ENCODE assay signal across 8 cellular contexts in the genomic region with DNA sequence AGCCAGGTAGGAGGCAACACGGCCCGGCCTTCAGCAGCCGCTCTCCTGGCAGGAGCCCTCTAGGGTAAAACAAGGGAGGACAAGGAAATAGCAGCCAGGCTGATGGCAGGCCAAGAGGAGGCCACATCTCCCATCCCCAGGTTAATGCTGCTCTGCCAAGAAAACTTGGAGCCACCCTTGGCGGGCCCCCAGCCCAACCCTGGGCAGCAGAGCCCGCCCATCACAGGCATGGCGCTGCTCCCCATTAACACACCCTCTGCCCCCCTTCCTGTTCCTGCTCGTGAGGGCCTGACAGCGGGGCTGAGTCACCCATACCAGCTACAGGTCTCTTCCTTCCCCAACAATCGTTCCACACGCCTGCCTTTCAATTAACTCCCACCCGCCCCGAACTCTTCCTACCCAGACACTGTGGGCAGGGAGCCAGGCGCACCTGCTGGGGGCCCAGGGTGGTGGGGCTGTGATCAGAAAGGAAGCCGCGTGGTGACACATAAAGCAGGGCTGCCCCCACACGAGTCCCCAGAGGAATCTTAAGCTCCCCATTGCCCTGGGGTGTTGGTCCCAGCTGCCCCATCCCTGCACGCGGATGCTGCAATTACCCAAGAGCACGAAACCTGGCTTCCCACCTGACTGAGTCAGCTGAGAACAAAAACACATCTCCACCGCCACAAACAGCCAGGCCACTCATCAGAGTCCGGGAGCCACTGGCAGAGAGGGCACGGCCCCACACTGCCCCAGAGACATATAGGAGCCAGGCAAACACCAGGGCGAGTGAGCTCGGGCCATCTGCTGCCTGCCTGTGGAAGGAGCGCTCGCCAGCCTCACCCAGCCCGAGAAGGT. TPM values are rescaled to one million over a fixed set of nuclear protein-coding genes. Genes with fewer than 3 reads are reported as not detected.
A peak's percentile ranks its signal among the peaks of the same experiment; 100 is the strongest.
DNase-seq lines count a peak whose midpoint lies in the region; ATAC-seq and TF ChIP-seq lines count a peak whose summit lies in the region.

Gene C15orf62, plus strand, starts transcription at position 671 of the 837 bp plus-strand sequence. CDS start 516 bp downstream, outside the sequence.

- no peak for TF ChIP-seq CTCF in GM13977 (IDR thresholded peaks at IDR 0.05; ENCODE audit: extremely low read depth, insufficient read depth, missing control alignments)
- no peak for TF ChIP-seq CTCF in fibroblast of mammary gland (conservative IDR thresholded peaks at IDR 0.05; ENCODE audit: control insufficient read depth, insufficient read depth, low read depth, low read length)

- peak within 1 kb of the TSS in 2 of 3 donors; percentile 16 to 20 for H3K9ac ChIP-seq in skeletal muscle tissue (ENCODE audit: low read depth in 1 of 3, low read length in 3 of 3)

- ATAC-seq in HG02623 (IDR thresholded peaks at IDR 0.05; ENCODE audit: unreplicated experiment) (peak; percentile 31), HG02852 (IDR thresholded peaks at IDR 0.05; ENCODE audit: unreplicated experiment) (no peak)

- peaks cover 10 to 28% (median 13%) of the 10 kb centered on the region in 3 donors for H3K4me1 ChIP-seq in skeletal muscle tissue (ENCODE audit: control insufficient read depth in 3 of 3, insufficient read depth in 3 of 3, low read length in 3 of 3)

- H3K9me3 ChIP-seq in skeletal muscle tissue (ENCODE audit: control insufficient read depth in 3 of 3, low read length in 3 of 3): no peaks in the 10 kb centered on the region

- in situ Hi-C loops in GM13977 (cut with MboI; ENCODE audit: low pct_unique_long_range_greater_than_20kb, low sequenced_read_pairs, unreplicated experiment): no loop called here

- H3K36me3 ChIP-seq in skeletal muscle tissue (ENCODE audit: control insufficient read depth in 3 of 3, insufficient read depth in 3 of 3, low read length in 3 of 3): peaks cover 32 to 45% (median 34%) of the 10 kb centered on the region in 3 donors

- peak; percentile 81 for DNase-seq in GM13977 (ENCODE audit: low spot score)
- DNase-seq in NCI-H446 (lab: John Stamatoyannopoulos, UW): peak; percentile 63 to 87
- DNase-seq in activated T-cell treated with anti-CD3 and anti-CD28 coated beads for 24 hours (ENCODE audit: low read depth): peak; percentile 65
- DNase-seq in fibroblast of mammary gland (ENCODE audit: low read depth): peak; percentile 31
- DNase-seq in OCI-M2 (lab: John Stamatoyannopoulos, UW; ENCODE audit: unreplicated experiment): no peak

- H3K4me3 ChIP-seq in fibroblast of mammary gland (ENCODE audit: control insufficient read depth, low read depth, low read length): no peak within 1 kb of the TSS
- H3K4me3 ChIP-seq in skeletal muscle tissue (ENCODE audit: low read length in 3 of 3): no peak within 1 kb of the TSS

- H3K27me3 ChIP-seq in skeletal muscle tissue (ENCODE audit: control insufficient read depth in 3 of 3, insufficient read depth in 3 of 3, low read length in 3 of 3): no peaks in the 10 kb centered on the region

- no peak within 1 kb of the TSS for H3K27ac ChIP-seq in skeletal muscle tissue (ENCODE audit: low read depth, low read length)

RNA-seq across cellular contexts. Expression of gene C15orf62, which starts in this region (rescaled TPM):
- total RNA-seq in skeletal muscle tissue: not detected
